In genomic region chr4:1726146-1726934, GRCh38 we compare ENCODE assay signal across 8 cellular contexts. TPM values are rescaled to one million over a fixed set of nuclear protein-coding genes. Genes with fewer than 3 reads are reported as not detected.
DNase-seq lines count a peak whose midpoint lies in the region; ATAC-seq and TF ChIP-seq lines count a peak whose summit lies in the region.

No MANE protein-coding gene starts in this region.

- H3K4me1 Mint-ChIP-seq in osteocyte (ENCODE audit: unreplicated experiment) = peaks cover 43% of the 10 kb centered on the region

- H3K9ac ChIP-seq in MM.1S (ENCODE audit: low read length) (no peak overlapping the region), SK-N-MC (ENCODE audit: insufficient read length) (no peak overlapping the region)

- H3K36me3 ChIP-seq in MM.1S (replicated peaks; ENCODE audit: insufficient read depth, low read length) = peaks cover 28% of the 10 kb centered on the region
- peaks cover 81% of the 10 kb centered on the region for H3K36me3 ChIP-seq in SK-N-MC (ENCODE audit: insufficient read depth, low read length)
- no peaks in the 10 kb centered on the region for H3K36me3 ChIP-seq in thoracic aorta

- peaks cover 3% of the 10 kb centered on the region; the same call in 1 of the 2 replicates for H3K4me1 ChIP-seq in MM.1S (ENCODE audit: low read length)
- peaks cover 9% of the 10 kb centered on the region for H3K4me1 ChIP-seq in foreskin keratinocyte
- peaks cover 5 to 17% of the 10 kb centered on the region in 2 donors for H3K4me1 ChIP-seq in thoracic aorta (ENCODE audit: control insufficient read depth in 1 of 2, low read depth in 2 of 2)

- peaks cover 90% of the 10 kb centered on the region for H3K79me2 ChIP-seq in MM.1S (ENCODE audit: low read length)

- no peak overlapping the region for H2AFZ ChIP-seq in MM.1S (ENCODE audit: low read length)

- no peaks in the 10 kb centered on the region for H3K36me3 Mint-ChIP-seq in osteocyte (ENCODE audit: unreplicated experiment)

- no peak overlapping the region for H3K4me3 ChIP-seq in MM.1S (ENCODE audit: low read length)
- no peak overlapping the region for H3K4me3 ChIP-seq in SK-N-MC
- H3K4me3 ChIP-seq in thoracic aorta = no peak overlapping the region

- H3K9me3 Mint-ChIP-seq in osteocyte (ENCODE audit: unreplicated experiment) = no peaks in the 10 kb centered on the region

- no peak overlapping the region for H3K4me2 ChIP-seq in MM.1S (ENCODE audit: low read depth, low read length)

- peak; percentile 28 for DNase-seq in GM04503 (ENCODE audit: low read depth)
- DNase-seq in MM.1S = peak; percentile 84
- peak; percentile 47 for DNase-seq in SK-N-MC (ENCODE audit: low read depth, low spot score)
- DNase-seq in activated gamma-delta T cell treated with anti-CD3 and anti-CD28 coated beads, Interleukin-2, amount 50 U/mL, for 16 hours (ENCODE audit: low read depth) = peak; percentile 93
- peak in 1 of 2 donors; percentile 69 for DNase-seq in foreskin keratinocyte
- DNase-seq in osteocyte (ENCODE audit: extremely low spot score, unreplicated experiment) = peak; percentile 94
- peak; percentile 67 for DNase-seq in thoracic aorta (ENCODE audit: low spot score)

- peaks cover 4% of the 10 kb centered on the region; the same call in 1 of the 2 replicates for H3F3A ChIP-seq in MM.1S (ENCODE audit: insufficient read depth, low read length)

- H3K27me3 ChIP-seq in MM.1S (replicated peaks; ENCODE audit: insufficient read depth, low read length) = no peaks in the 10 kb centered on the region
- no peaks in the 10 kb centered on the region for H3K27me3 ChIP-seq in foreskin keratinocyte
- no peaks in the 10 kb centered on the region for H3K27me3 ChIP-seq in thoracic aorta (replicated peaks; ENCODE audit: insufficient read depth)

- H4K20me1 ChIP-seq in MM.1S (ENCODE audit: insufficient read depth, low read length) = 0 out of 2 replicates have a peak, but pooled peaks cover 7% of the 10 kb centered on the region

- no peaks in the 10 kb centered on the region for H3K27me3 Mint-ChIP-seq in osteocyte (ENCODE audit: unreplicated experiment)

- H3K4me3 Mint-ChIP-seq in osteocyte (ENCODE audit: unreplicated experiment) = no peak overlapping the region

- H3K27ac ChIP-seq in MM.1S (ENCODE audit: low read length) (no peak overlapping the region), SK-N-MC (no peak overlapping the region), foreskin keratinocyte (no peak overlapping the region), thoracic aorta (no peak overlapping the region)

- H3K9me2 ChIP-seq in MM.1S (replicated peaks; ENCODE audit: insufficient read depth, low read length) = no peaks in the 10 kb centered on the region

- peak overlapping the region; percentile 80 for H3K27ac Mint-ChIP-seq in osteocyte (ENCODE audit: unreplicated experiment)

- TF ChIP-seq CTCF in MM.1S (IDR thresholded peaks at IDR 0.05; ENCODE audit: low read length) (peak; percentile 98), foreskin keratinocyte (conservative IDR thresholded peaks at IDR 0.05) (peak; percentile 91), osteocyte (IDR thresholded peaks at IDR 0.05) (peak; percentile 100), thoracic aorta (IDR thresholded peaks at IDR 0.05) (peak; percentile 97)

- ATAC-seq in foreskin keratinocyte (no peak), thoracic aorta (ENCODE audit: insufficient number of reproducible peaks, low FRiP score, low read depth) (no peak), HG02981 (IDR thresholded peaks at IDR 0.05; ENCODE audit: unreplicated experiment) (no peak)

- H3K9me3 ChIP-seq in MM.1S (replicated peaks; ENCODE audit: insufficient read depth, low read length) (no peaks in the 10 kb centered on the region), SK-N-MC (ENCODE audit: low read depth, low read length) (no peaks in the 10 kb centered on the region), thoracic aorta (no peaks in the 10 kb centered on the region)

RNA-seq across cellular contexts. Expression of gene TACC3, which starts 5.0 kb away (rescaled TPM):
- 69.4 and 94.8 TPM in 2 replicates for total RNA-seq in foreskin keratinocyte
- 86.2 and 112 TPM in 2 replicates for polyA plus RNA-seq in foreskin keratinocyte
- 22.3 and 23.6 TPM in 2 replicates for total RNA-seq in osteocyte
- 10 to 100 TPM in 1 of 2 donors, 1 to 10 TPM in 1; 6.2 to 24.5 TPM for total RNA-seq in thoracic aorta

RNA-seq across cellular contexts. Expression of gene TMEM129, which starts 5.2 kb away (rescaled TPM):
- total RNA-seq in foreskin keratinocyte (24.3 and 26.4 TPM in 2 replicates), osteocyte (48.8 and 53.6 TPM in 2 replicates), thoracic aorta (100 to 1,000 TPM in 1 of 2 donors, 10 to 100 TPM in 1; 58.1 to 104 TPM)
- 23.7 and 24.3 TPM in 2 replicates for polyA plus RNA-seq in foreskin keratinocyte

RNA-seq across cellular contexts. Expression of gene SLBP, which starts 14.2 kb away (rescaled TPM):
- 77.9 and 80.3 TPM in 2 replicates for total RNA-seq in foreskin keratinocyte
- 59.9 and 67.7 TPM in 2 replicates for polyA plus RNA-seq in foreskin keratinocyte
- total RNA-seq in osteocyte = 49.1 and 50.4 TPM in 2 replicates
- total RNA-seq in thoracic aorta = 10 to 100 TPM; 29.8 to 30.5 TPM

RNA-seq across cellular contexts. Expression of gene FAM53A, which starts 42.2 kb away (rescaled TPM):
- total RNA-seq in foreskin keratinocyte (0.74 and 1.3 TPM in 2 replicates), osteocyte (6.2 and 9.5 TPM in 2 replicates), thoracic aorta (10 to 100 TPM in 1 of 2 donors, 1 to 10 TPM in 1; 5.1 to 10.9 TPM)
- 0.61 and 1.5 TPM in 2 replicates for polyA plus RNA-seq in foreskin keratinocyte
